ENCODE assay signal across 32 cellular contexts in the genomic region with DNA sequence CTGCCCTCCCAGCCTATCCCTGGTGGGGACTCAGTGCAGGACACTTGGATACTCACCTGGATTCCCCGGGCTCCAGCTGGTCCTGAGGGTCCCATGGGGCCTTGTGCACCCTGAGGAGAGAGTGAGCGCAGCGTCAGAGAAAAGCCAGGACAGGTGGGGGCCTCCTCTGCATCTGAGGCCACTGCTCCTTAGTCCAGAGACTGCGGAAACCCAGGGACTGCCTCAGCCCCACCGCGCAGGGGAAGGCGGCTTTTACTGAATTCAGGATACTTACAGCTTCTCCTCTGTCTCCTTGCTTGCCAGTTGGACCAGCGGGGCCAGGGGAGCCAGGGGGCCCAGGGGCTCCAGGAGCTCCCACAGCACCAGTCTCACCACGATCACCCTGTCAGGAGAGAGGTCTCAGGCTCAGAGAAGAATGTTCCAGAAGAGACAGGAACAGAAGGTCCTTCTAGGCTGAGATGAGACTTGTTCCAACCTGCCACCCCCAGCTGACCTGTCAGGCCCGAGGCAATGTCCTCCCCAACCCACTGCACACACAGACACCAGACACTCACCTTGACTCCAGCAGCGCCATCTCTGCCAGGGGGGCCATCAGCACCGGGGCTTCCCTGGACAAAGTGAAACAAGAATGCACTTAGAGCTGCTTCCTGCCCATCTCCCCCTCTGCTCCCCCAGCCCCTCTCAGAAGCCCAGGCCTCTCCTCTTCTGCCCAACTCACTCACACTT. TPM values are rescaled to one million over a fixed set of nuclear protein-coding genes. Genes with fewer than 3 reads are reported as not detected.
"Had no signal": no experiment of that assay in that cellular context is flagged by ENCODE, and none has a peak within 500 bp of the region (broad histone marks: within the 10 kb centered on the region; RNA-seq: fewer than 3 reads in every experiment).

No MANE protein-coding gene starts in this region.

- H3K9me3 ChIP-seq: adrenal gland, body of pancreas, esophagus muscularis mucosa, heart right ventricle, lower lobe of right lung, sigmoid colon, suprapubic skin, tibial artery had no signal

- H3K4me1 ChIP-seq: adrenal gland, body of pancreas, esophagus muscularis mucosa, heart right ventricle, lower lobe of right lung, sigmoid colon, suprapubic skin, tibial artery had no signal

- H3K4me3 Mint-ChIP-seq: activated CD8-positive, alpha-beta T cell treated with anti-CD3 and anti-CD28 coated beads for 36 hours; activated naive CD8-positive, alpha-beta T cell treated with anti-CD3 and anti-CD28 coated beads for 36 hours; activated T-cell treated with anti-CD3 and anti-CD28 coated beads, Interleukin-2, amount 50 U/mL, for 4 hours; activated T-helper 17 cell treated with anti-CD3 and anti-CD28 coated beads, Interleukin-2, amount 50 U/mL, for 72 hours; natural killer cell; stimulated activated memory B cell treated with anti-CD40 and anti-IgM and Interleukin-4, amounts not matched to agents 10 μg/mL and 1 μg/mL and 100 μg/mL, for 72 hours had no signal

- DNase-seq: activated CD4-positive, alpha-beta T cell treated with anti-CD3 and anti-CD28 coated beads for 1 hour; activated CD4-positive, alpha-beta T cell treated with anti-CD3 and anti-CD28 coated beads, Interleukin-2, amount 50 U/mL, for 1 hour; activated CD8-positive, alpha-beta T cell treated with anti-CD3 and anti-CD28 coated beads for 36 hours; activated gamma-delta T cell treated with Interleukin-2 at 50 U/mL for 16 hours; activated naive CD8-positive, alpha-beta T cell treated with anti-CD3 and anti-CD28 coated beads for 36 hours; activated T-cell treated with anti-CD3 and anti-CD28 coated beads, Interleukin-2, amount 50 U/mL, for 4 hours; adrenal gland; aorta; body of pancreas; caudate nucleus; foreskin melanocyte; heart right ventricle; lower lobe of right lung; mesendoderm; natural killer cell; retina; small intestine; stimulated activated CD4-positive, alpha-beta T cell treated with anti-CD3 and anti-CD28 coated beads, Interleukin-1b, Interleukin-23, amount 100 ng/mL, for 48 hours; stimulated activated CD4-positive, alpha-beta T cell treated with anti-CD3 and anti-CD28 coated beads, Interleukin-4, amount 100 ng/mL, for 4 hours; stimulated activated CD8-positive, alpha-beta memory T cell treated with anti-CD3 and anti-CD28 coated beads, Interleukin-4, amount 100 ng/mL, for 48 hours; T-helper 2 cell; tibial artery had no signal

- H3K9me3 Mint-ChIP-seq: activated CD8-positive, alpha-beta T cell treated with anti-CD3 and anti-CD28 coated beads for 36 hours; activated naive CD8-positive, alpha-beta T cell treated with anti-CD3 and anti-CD28 coated beads for 36 hours; activated T-cell treated with anti-CD3 and anti-CD28 coated beads, Interleukin-2, amount 50 U/mL, for 4 hours; activated T-helper 17 cell treated with anti-CD3 and anti-CD28 coated beads, Interleukin-2, amount 50 U/mL, for 72 hours; natural killer cell; stimulated activated memory B cell treated with anti-CD40 and anti-IgM and Interleukin-4, amounts not matched to agents 10 μg/mL and 1 μg/mL and 100 μg/mL, for 72 hours had no signal

- H3K27me3 Mint-ChIP-seq: activated naive CD8-positive, alpha-beta T cell treated with anti-CD3 and anti-CD28 coated beads for 36 hours; progenitor cell of endocrine pancreas had no signal

- H3K27ac Mint-ChIP-seq: activated CD8-positive, alpha-beta T cell treated with anti-CD3 and anti-CD28 coated beads for 36 hours; activated naive CD8-positive, alpha-beta T cell treated with anti-CD3 and anti-CD28 coated beads for 36 hours; activated T-helper 17 cell treated with anti-CD3 and anti-CD28 coated beads, Interleukin-2, amount 50 U/mL, for 72 hours; natural killer cell; stimulated activated memory B cell treated with anti-CD40 and anti-IgM and Interleukin-4, amounts not matched to agents 10 μg/mL and 1 μg/mL and 100 μg/mL, for 72 hours had no signal

- H3K27ac ChIP-seq: adrenal gland, body of pancreas, esophagus muscularis mucosa, heart right ventricle, lower lobe of right lung, sigmoid colon, suprapubic skin, tibial artery had no signal

- H3K27me3 ChIP-seq: adrenal gland, body of pancreas, esophagus muscularis mucosa, sigmoid colon had no signal

- H3K36me3 ChIP-seq: adrenal gland, esophagus muscularis mucosa, heart right ventricle, lower lobe of right lung, sigmoid colon, suprapubic skin had no signal

- H3K4me3 ChIP-seq: adrenal gland, body of pancreas, esophagus muscularis mucosa, heart right ventricle, lower lobe of right lung, sigmoid colon, suprapubic skin, tibial artery had no signal

- H3K4me1 Mint-ChIP-seq: activated naive CD8-positive, alpha-beta T cell treated with anti-CD3 and anti-CD28 coated beads for 36 hours; natural killer cell; stimulated activated memory B cell treated with anti-CD40 and anti-IgM and Interleukin-4, amounts not matched to agents 10 μg/mL and 1 μg/mL and 100 μg/mL, for 72 hours had no signal

- H3K36me3 Mint-ChIP-seq: activated naive CD8-positive, alpha-beta T cell treated with anti-CD3 and anti-CD28 coated beads for 36 hours; natural killer cell; stimulated activated memory B cell treated with anti-CD40 and anti-IgM and Interleukin-4, amounts not matched to agents 10 μg/mL and 1 μg/mL and 100 μg/mL, for 72 hours had no signal

RNA-seq across cellular contexts. Expression of a gene that starts 27.1 kb away (rescaled TPM):
- total RNA-seq: activated T-helper 17 cell treated with anti-CD3 and anti-CD28 coated beads, Interleukin-2, amount 50 U/mL, for 72 hours; aorta; body of pancreas; endothelial cell of umbilical vein; esophagus muscularis mucosa; glomerular endothelial cell; lower lobe of right lung; mononuclear cell; natural killer cell; sigmoid colon; suprapubic skin; ureter had no signal
